8 cellular contexts compared by ENCODE assay signal in the genomic region with DNA sequence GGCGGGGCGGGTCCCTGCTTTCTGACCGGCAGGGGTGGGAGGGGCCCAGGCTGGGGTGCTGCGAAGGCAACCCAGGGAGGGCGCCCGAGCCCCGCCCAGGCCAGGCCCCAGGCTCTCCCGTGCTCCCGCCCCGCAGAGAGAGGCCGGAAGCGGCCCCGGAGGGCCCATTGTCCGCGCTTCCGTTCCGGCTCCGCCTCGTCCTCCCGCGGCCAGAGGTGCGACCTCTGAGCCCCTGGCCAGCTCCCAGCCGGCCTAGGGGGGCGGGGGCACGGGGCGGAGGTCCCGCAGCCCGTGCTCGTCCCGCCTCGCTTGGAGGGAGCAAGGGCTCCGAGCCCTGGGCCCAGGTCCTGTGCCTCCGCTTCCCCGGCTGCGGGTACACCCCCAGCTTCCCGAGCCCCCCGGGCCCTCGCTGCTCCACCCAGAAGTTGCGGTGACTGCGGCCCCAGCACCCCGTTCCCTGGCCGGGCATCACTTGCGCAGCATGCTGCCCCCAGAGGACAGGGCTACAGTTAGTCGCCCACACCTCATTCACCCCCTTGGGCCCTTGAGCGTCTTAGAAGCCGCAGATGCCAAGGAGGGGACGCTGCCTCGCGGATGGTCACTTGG. TPM values are rescaled to one million over a fixed set of nuclear protein-coding genes. Genes with fewer than 3 reads are reported as not detected.
DNase-seq lines count a peak whose midpoint lies in the region; ATAC-seq and TF ChIP-seq lines count a peak whose summit lies in the region.

No MANE protein-coding gene starts in this region.

- no peaks in the 10 kb centered on the region for H3K36me3 Mint-ChIP-seq in activated naive CD4-positive, alpha-beta T cell treated with anti-CD3 and anti-CD28 coated beads, Interleukin-2, amount 50 U/mL, for 72 hours

- H3K4me3 ChIP-seq in parathyroid adenoma (ENCODE audit: low read depth, low read length) = peak overlapping the region; percentile 46

- H3K27me3 ChIP-seq in parathyroid adenoma (ENCODE audit: control insufficient read depth, insufficient read depth, low read length) = no peaks in the 10 kb centered on the region

- POLR2A ChIA-PET in RWPE1 (lab: Yijun Ruan, JAX; ENCODE audit: low non-redundant PET) = interaction anchor here (0.6 to 1.2 kb wide), 2 partner anchors 186 to 1165 kb away, joined by 4 to 7 read pairs; no protein-coding TSS in a partner anchor

- H3K9me3 ChIP-seq in parathyroid adenoma (ENCODE audit: control insufficient read depth, low read length) = no peaks in the 10 kb centered on the region

- CTCF ChIA-PET in RWPE1 (lab: Yijun Ruan, JAX) = interaction anchor here (0.6 to 2.3 kb wide), 3 partner anchors 137 to 205 kb away, joined by 3 to 10 read pairs (median 5); no protein-coding TSS in a partner anchor

- no peaks in the 10 kb centered on the region for H3K9me3 Mint-ChIP-seq in activated naive CD4-positive, alpha-beta T cell treated with anti-CD3 and anti-CD28 coated beads, Interleukin-2, amount 50 U/mL, for 72 hours

- intact Hi-C loops in Right ventricle myocardium superior (cut with DNase I) = loop anchor here (5.0 kb wide), 1 partner anchor 305 kb away; no protein-coding TSS in a partner anchor

- peaks cover 6% of the 10 kb centered on the region for H3K4me1 ChIP-seq in parathyroid adenoma

- TF ChIP-seq CTCF in RWPE1 (conservative IDR thresholded peaks at IDR 0.05; ENCODE audit: low read depth) (no peak), parathyroid adenoma (IDR thresholded peaks at IDR 0.05) (no peak)

- peak overlapping the region; percentile 95 for H2AFZ ChIP-seq in parathyroid adenoma

- ATAC-seq in GM19452 (IDR thresholded peaks at IDR 0.05; ENCODE audit: unreplicated experiment) (peak; percentile 96), HG03521 (IDR thresholded peaks at IDR 0.05; ENCODE audit: unreplicated experiment) (peak; percentile 92), Right ventricle myocardium superior (ENCODE audit: poor library complexity) (peak; percentile 92)
- ATAC-seq in activated naive CD4-positive, alpha-beta T cell treated with anti-CD3 and anti-CD28 coated beads, Interleukin-2, amount 50 U/mL, for 72 hours = peak; percentile 95 to 96

- no peaks in the 10 kb centered on the region for H3K79me2 ChIP-seq in parathyroid adenoma

- H3K27ac Mint-ChIP-seq in activated naive CD4-positive, alpha-beta T cell treated with anti-CD3 and anti-CD28 coated beads, Interleukin-2, amount 50 U/mL, for 72 hours = peak overlapping the region; percentile 55 to 71

- H3K27ac ChIP-seq in RWPE1 (peak overlapping the region; percentile 99), parathyroid adenoma (peak overlapping the region; percentile 73)

- H3K4me2 ChIP-seq in parathyroid adenoma (ENCODE audit: low read length) = peak overlapping the region; percentile 68

- peak overlapping the region; percentile 58 for H3K9ac ChIP-seq in parathyroid adenoma

- no peaks in the 10 kb centered on the region for H3K36me3 ChIP-seq in parathyroid adenoma (ENCODE audit: control insufficient read depth, insufficient read depth, low read length)

- DNase-seq in DMS53 treated with DMSO at 0.1 percent for 48 hours (lab: John Stamatoyannopoulos, UW; ENCODE audit: unreplicated experiment) (peak; percentile 84), RWPE1 (ENCODE audit: low spot score) (peak; percentile 96), Right ventricle myocardium superior (peak; percentile 98), NCI-H1048 (lab: John Stamatoyannopoulos, UW) (no peak)
- DNase-seq in activated naive CD4-positive, alpha-beta T cell treated with anti-CD3 and anti-CD28 coated beads, Interleukin-2, amount 50 U/mL, for 72 hours (ENCODE audit: low spot score in 2 of 2) = peak; percentile 81 to 84

RNA-seq across cellular contexts. Expression of a gene that starts 20.4 kb away (rescaled TPM):
- total RNA-seq in activated naive CD4-positive, alpha-beta T cell treated with anti-CD3 and anti-CD28 coated beads, Interleukin-2, amount 50 U/mL, for 72 hours = 1 to 10 TPM; 3.5 to 5.7 TPM
- 53.1 TPM for total RNA-seq in Right ventricle myocardium superior
